ENCODE assay signal across 8 cellular contexts in the genomic region with DNA sequence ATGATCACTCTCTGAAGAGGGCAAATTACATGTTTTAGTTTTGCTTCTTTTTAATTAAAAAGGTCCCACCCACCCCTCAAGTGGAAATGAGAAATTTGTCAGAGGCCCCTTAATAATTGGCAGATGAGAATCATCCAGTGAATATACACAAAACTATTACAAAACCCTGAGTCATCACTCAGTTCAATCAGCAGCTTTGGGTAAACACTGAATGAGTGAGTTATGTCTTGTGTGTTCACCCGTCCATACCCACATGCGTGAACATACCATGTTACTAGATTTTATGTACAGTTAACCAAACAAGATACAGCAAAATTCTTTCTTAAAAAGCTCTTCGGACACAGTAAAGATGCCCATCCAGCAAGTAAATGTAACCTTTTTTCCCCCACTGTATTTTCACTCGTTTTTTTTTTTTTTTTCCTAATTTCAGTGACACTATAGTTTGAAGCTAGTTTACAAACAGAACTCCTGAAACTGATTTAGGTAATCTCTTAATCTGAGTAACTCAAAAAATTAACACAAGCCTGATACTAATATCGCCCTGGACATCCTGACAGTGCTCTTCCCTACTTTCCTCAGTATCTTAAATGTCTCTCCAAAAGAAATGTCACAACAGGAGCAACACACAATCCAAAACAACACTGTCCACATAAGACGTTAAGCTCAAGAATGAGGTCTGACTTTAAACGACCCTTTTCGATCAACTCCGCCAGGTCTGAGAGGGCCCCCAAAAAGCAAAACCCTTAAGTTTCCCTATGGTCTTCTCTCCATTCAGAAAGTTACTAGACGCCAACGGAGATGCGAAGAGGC. TPM values are rescaled to one million over a fixed set of nuclear protein-coding genes. Genes with fewer than 3 reads are reported as not detected.
DNase-seq lines count a peak whose midpoint lies in the region; ATAC-seq and TF ChIP-seq lines count a peak whose summit lies in the region.

No MANE protein-coding gene starts in this region.

- H3K9me3 ChIP-seq in Panc1 (ENCODE audit: control insufficient read depth, insufficient read depth, low read depth, low read length), result no peaks in the 10 kb centered on the region
- no peaks in the 10 kb centered on the region for H3K9me3 ChIP-seq in left lung

- TF ChIP-seq CTCF in Panc1 (IDR thresholded peaks at IDR 0.05) (no peak), left lung (IDR thresholded peaks at IDR 0.05) (no peak)

- intact Hi-C loops in Panc1 (cut with micrococcal nuclease; ENCODE audit: unreplicated experiment), result no loop called here
- intact Hi-C loops in left lung (cut with DNase I), result no loop called here

- H3K9me3 Mint-ChIP-seq in activated T-cell treated with anti-CD3 and anti-CD28 coated beads, Interleukin-2, amount 50 U/mL, for 72 hours, result no peaks in the 10 kb centered on the region

- H3K36me3 ChIP-seq in Panc1 (ENCODE audit: control insufficient read depth, insufficient read depth, low read length), result no peaks in the 10 kb centered on the region; the same call in 1 of the 2 replicates
- no peaks in the 10 kb centered on the region for H3K36me3 ChIP-seq in left lung

- CTCF ChIA-PET in Panc1 (lab: Charles Lee), result no interaction called here

- ATAC-seq in activated T-cell treated with anti-CD3 and anti-CD28 coated beads, Interleukin-2, amount 50 U/mL, for 72 hours (replicated peaks in 1 of 2), result peak; percentile 47
- ATAC-seq in HG03565 (IDR thresholded peaks at IDR 0.05; ENCODE audit: unreplicated experiment) (peak; percentile 24), Panc1 (0 out of 2 replicates have a peak, but pooled peaks have one; percentile 2), left lung (peak; percentile 47), HG02798 (IDR thresholded peaks at IDR 0.05; ENCODE audit: poor library complexity, unreplicated experiment) (no peak)

- peaks cover 2 to 13% of the 10 kb centered on the region in 2 donors for H3K36me3 Mint-ChIP-seq in activated T-cell treated with anti-CD3 and anti-CD28 coated beads, Interleukin-2, amount 50 U/mL, for 72 hours (ENCODE audit: insufficient read depth in 2 of 2)

- H3K27ac Mint-ChIP-seq in activated T-cell treated with anti-CD3 and anti-CD28 coated beads, Interleukin-2, amount 50 U/mL, for 72 hours, result peak overlapping the region; percentile 87

- peak overlapping the region; percentile 94 to 96 for H3K4me3 Mint-ChIP-seq in activated T-cell treated with anti-CD3 and anti-CD28 coated beads, Interleukin-2, amount 50 U/mL, for 72 hours

- H3K27me3 ChIP-seq in Panc1 (ENCODE audit: control insufficient read depth, insufficient read depth, low read length) (no peaks in the 10 kb centered on the region), left lung (no peaks in the 10 kb centered on the region)

- H3K4me3 ChIP-seq in Panc1 (ENCODE audit: low read depth in 2 of 2, low read length in 2 of 2), result peak overlapping the region; percentile 91 to 100
- peak overlapping the region; percentile 71 to 81 for H3K4me3 ChIP-seq in left lung

- no peaks in the 10 kb centered on the region for H3K27me3 Mint-ChIP-seq in activated T-cell treated with anti-CD3 and anti-CD28 coated beads, Interleukin-2, amount 50 U/mL, for 72 hours (ENCODE audit: low read depth)

- in situ Hi-C loops in Panc1 (cut with HindIII; ENCODE audit: low pct_unique_long_range_greater_than_20kb, low sequenced_read_pairs), result no loop called here

- peak overlapping the region; percentile 82 for H3K27ac ChIP-seq in Panc1 (ENCODE audit: low read length)
- H3K27ac ChIP-seq in caudate nucleus (ENCODE audit: low read depth, low read length), result peak overlapping the region; percentile 93
- H3K27ac ChIP-seq in left lung, result peak overlapping the region; percentile 90 to 93
- peak overlapping the region; percentile 76 for H3K27ac ChIP-seq in substantia nigra (ENCODE audit: low read depth, low read length, poor library complexity, severe bottlenecking)

- TSS peak; percentile 89 for BruUV-seq in Panc1 (replicated peaks; lab: Mats Ljungman, UMichigan)

- POLR2A ChIA-PET in Panc1 (lab: Charles Lee), result interaction anchor here (0.6 to 1.0 kb wide), 4 partner anchors 10 to 988 kb away, joined by 4 to 8 read pairs (median 5); no protein-coding TSS in a partner anchor

- H3K4me1 ChIP-seq in Panc1 (ENCODE audit: control insufficient read depth, insufficient read depth, low read length) (peaks cover 8% of the 10 kb centered on the region), left lung (peaks cover 14 to 43% of the 10 kb centered on the region in 2 donors)

- DNase-seq in activated T-cell treated with anti-CD3 and anti-CD28 coated beads, Interleukin-2, amount 50 U/mL, for 72 hours, result peak; percentile 20 to 28
- no peak for DNase-seq in activated T-cell treated with anti-CD3 and anti-CD28 coated beads, Interleukin-2, amount 50 U/mL, for 48 hours
- peak; percentile 70 for DNase-seq in Panc1 (ENCODE audit: low read depth, low spot score)
- peak in 1 of 61 donors; percentile 11 for DNase-seq in caudate nucleus (lab: John Stamatoyannopoulos, UW)
- no peak for DNase-seq in left lung
- DNase-seq in substantia nigra (lab: John Stamatoyannopoulos, UW), result peak in 3 of 49 donors; percentile 7 to 19 (median 10)

- H3K4me1 Mint-ChIP-seq in activated T-cell treated with anti-CD3 and anti-CD28 coated beads, Interleukin-2, amount 50 U/mL, for 72 hours (ENCODE audit: low read depth), result peaks cover 63% of the 10 kb centered on the region

RNA-seq across cellular contexts. Expression of gene PSME4, which starts 1.3 kb away (rescaled TPM):
- total RNA-seq in activated T-cell treated with anti-CD3 and anti-CD28 coated beads, Interleukin-2, amount 50 U/mL, for 72 hours, result 10 to 100 TPM; 36.9 to 39.5 TPM
- total RNA-seq in Panc1 (2021; ENCODE audit: unreplicated experiment) (63.2 TPM), left lung (10 to 100 TPM; 51.7 to 56.9 TPM)
- 28.0 TPM for polyA plus RNA-seq in Panc1 (2012; ENCODE audit: insufficient read length)

Comparison
In these comparisons a context has a peak if more than half of its experiments do, and no peak if none do; other contexts are left out.
1. DNase-seq: peak in activated T-cell treated with anti-CD3 and anti-CD28 coated beads, Interleukin-2, amount 50 U/mL, for 72 hours (2 of 2) and Panc1 (single experiment); none in activated T-cell treated with anti-CD3 and anti-CD28 coated beads, Interleukin-2, amount 50 U/mL, for 48 hours (0 of 2) and left lung (0 of 2).
2. Peak in every context shown above with its lines, with median percentiles within 50 percentile points of each other: H3K27ac ChIP-seq.